In genomic region chr14:105065280-105066228, GRCh38 we compare ENCODE assay signal across 8 cellular contexts. TPM values are rescaled to one million over a fixed set of nuclear protein-coding genes. Genes with fewer than 3 reads are reported as not detected.
A peak's percentile ranks its signal among the peaks of the same experiment; 100 is the strongest.
DNase-seq lines count a peak whose midpoint lies in the region; ATAC-seq and TF ChIP-seq lines count a peak whose summit lies in the region.

GPR132 (minus strand) TSS chr14:105065430; CDS start chr14:105055420, 10,010 bp downstream.

- H3K4me1 Mint-ChIP-seq in mesothelial cell of epicardium = peaks cover 11% of the 10 kb centered on the region

- DNase-seq in T-helper 2 cell (peak; percentile 61 to 99 (median 87)), adrenal gland (peak in 5 of 7 donors; percentile 44 to 76 (median 60)), mesothelial cell of epicardium (ENCODE audit: low spot score in 2 of 2, unreplicated experiment in 2 of 2) (no peak), NCI-H1436 (lab: John Stamatoyannopoulos, UW) (no peak)

- H3K9me3 ChIP-seq in adrenal gland (replicated peaks in 1 of 3) (no peaks in the 10 kb centered on the region), muscle layer of colon (ENCODE audit: low read length) (no peaks in the 10 kb centered on the region), subcutaneous abdominal adipose tissue (ENCODE audit: control insufficient read depth in 5 of 5, low read length in 5 of 5) (no peaks in the 10 kb centered on the region)

- H3K9me3 Mint-ChIP-seq in mesothelial cell of epicardium = no peaks in the 10 kb centered on the region

- no peaks in the 10 kb centered on the region for H3K36me3 Mint-ChIP-seq in mesothelial cell of epicardium

- no peaks in the 10 kb centered on the region for H3K36me3 ChIP-seq in adrenal gland (replicated peaks in 1 of 2)
- H3K36me3 ChIP-seq in muscle layer of colon (ENCODE audit: insufficient read depth, low read length) = no peaks in the 10 kb centered on the region
- H3K36me3 ChIP-seq in subcutaneous abdominal adipose tissue (ENCODE audit: control insufficient read depth in 5 of 5, insufficient read depth in 5 of 5, low read length in 5 of 5) = no peaks in the 10 kb centered on the region

- 48 to 64% (median 59%) methylated on average over 8 to 22 of the region's 22 CpGs for WGBS in adrenal gland, 4 donors

- H3K27ac ChIP-seq in adrenal gland (peak within 1 kb of the TSS in 3 of 5 donors; percentile 44 to 81 (median 47)), muscle layer of colon (ENCODE audit: low read depth, low read length) (peak within 1 kb of the TSS; percentile 34), subcutaneous abdominal adipose tissue (ENCODE audit: low read depth, low read length) (no peak within 1 kb of the TSS)

- H3K4me1 ChIP-seq in adrenal gland (replicated peaks in 1 of 2) (peaks cover 0 to 4% of the 10 kb centered on the region in 2 donors), muscle layer of colon (ENCODE audit: insufficient read depth, low read length) (no peaks in the 10 kb centered on the region), subcutaneous abdominal adipose tissue (ENCODE audit: control insufficient read depth in 5 of 5, insufficient read depth in 5 of 5, low read length in 5 of 5) (peaks cover 6 to 65% (median 40%) of the 10 kb centered on the region in 5 donors)

- H3K27me3 Mint-ChIP-seq in mesothelial cell of epicardium (ENCODE audit: low read depth) = no peaks in the 10 kb centered on the region

- peak; percentile 18 to 24 for TF ChIP-seq POLR2A in adrenal gland (IDR thresholded peaks at IDR 0.05)

- H3K9ac ChIP-seq in muscle layer of colon (ENCODE audit: low read length) = no peak within 1 kb of the TSS
- peak within 1 kb of the TSS in 3 of 5 donors; percentile 40 to 52 (median 43) for H3K9ac ChIP-seq in subcutaneous abdominal adipose tissue (ENCODE audit: low read length in 5 of 5)

- no peak for TF ChIP-seq CTCF in adrenal gland (IDR thresholded peaks at IDR 0.05)
- no peak for TF ChIP-seq CTCF in mesothelial cell of epicardium (IDR thresholded peaks at IDR 0.05; ENCODE audit: unreplicated experiment)

- no peaks in the 10 kb centered on the region for H3K27me3 ChIP-seq in adrenal gland
- H3K27me3 ChIP-seq in muscle layer of colon (ENCODE audit: control insufficient read depth in 1 of 2, insufficient read depth in 2 of 2, low read length in 2 of 2) = peaks cover 0 to 21% of the 10 kb centered on the region in 2 donors
- peaks cover 0 to 8% (median 3%) of the 10 kb centered on the region in 5 donors for H3K27me3 ChIP-seq in subcutaneous abdominal adipose tissue (ENCODE audit: control insufficient read depth in 5 of 5, insufficient read depth in 4 of 5, low read length in 5 of 5)

- H3K4me3 ChIP-seq in adrenal gland (peak within 1 kb of the TSS in 1 of 4 donors; percentile 38), muscle layer of colon (ENCODE audit: low read depth in 1 of 2, low read length in 2 of 2) (no peak within 1 kb of the TSS), subcutaneous abdominal adipose tissue (ENCODE audit: low read depth in 1 of 5, low read length in 5 of 5) (peak within 1 kb of the TSS in 4 of 5 donors; percentile 6 to 47 (median 32))

- intact Hi-C loops in adrenal gland (cut with DNase I) = no loop called here

- no peak within 1 kb of the TSS for H3K4me3 Mint-ChIP-seq in mesothelial cell of epicardium

- H3K27ac Mint-ChIP-seq in mesothelial cell of epicardium = no peak within 1 kb of the TSS

- ATAC-seq in GM18867 (IDR thresholded peaks at IDR 0.05; ENCODE audit: unreplicated experiment) (peak; percentile 52), HG03108 (IDR thresholded peaks at IDR 0.05; ENCODE audit: unreplicated experiment) (peak; percentile 55)

RNA-seq across cellular contexts. Expression of gene GPR132, which starts in this region (rescaled TPM):
- total RNA-seq in adrenal gland = 10 to 100 TPM in 1 of 8 donors, 1 to 10 TPM in 6, under 1 TPM in 1; 0.48 to 11.7 (median 2.0) TPM
- polyA plus RNA-seq in adrenal gland = 1 to 10 TPM in 1 of 3 donors, under 1 TPM in 2; 0.57 to 1.8 (median 0.91) TPM
- total RNA-seq in mesothelial cell of epicardium = 1.0 to 1.6 TPM (median 1.1 TPM) in 3 replicates

Comparison
In these comparisons a context has a peak if more than half of its experiments do, and no peak if none do; other contexts are left out.
1. DNase-seq: peak in T-helper 2 cell (5 of 5) and adrenal gland (5 of 7); none in mesothelial cell of epicardium (0 of 2) and NCI-H1436 (single experiment).
2. H3K4me3 ChIP-seq: peak in subcutaneous abdominal adipose tissue (4 of 5); none in muscle layer of colon (0 of 2).